2 cellular contexts compared by ENCODE assay signal in genomic region chr1:20322081-20322824, GRCh38.
TF ChIP-seq lines count a peak whose summit lies in the region.

No MANE protein-coding gene starts in this region.

TF ChIP-seq in IMR-90, 13 proteins besides CTCF, POLR2A, EP300 and RAD21:
- no peak for TF ChIP-seq USF2 (IDR thresholded peaks at IDR 0.05; ENCODE audit: low read depth, low read length)
- TF ChIP-seq NFE2L2 (IDR thresholded peaks at IDR 0.05; ENCODE audit: low read depth, low read length): no peak
- no peak for TF ChIP-seq MXI1 (IDR thresholded peaks at IDR 0.05; ENCODE audit: borderline replicate concordance, low read depth, low read length)
- no peak for TF ChIP-seq RFX5 (IDR thresholded peaks at IDR 0.05; ENCODE audit: low read depth, low read length)
- no peak for TF ChIP-seq MAZ (IDR thresholded peaks at IDR 0.05; ENCODE audit: borderline replicate concordance, low read depth, low read length)
- TF ChIP-seq MAFK (IDR thresholded peaks at IDR 0.05; ENCODE audit: low read depth, low read length): no peak
- TF ChIP-seq CHD1 (IDR thresholded peaks at IDR 0.05; ENCODE audit: low read depth, low read length): no peak
- TF ChIP-seq RCOR1 (IDR thresholded peaks at IDR 0.05; ENCODE audit: insufficient replicate concordance, low read length): no peak
- no peak for TF ChIP-seq FOS (IDR thresholded peaks at IDR 0.05; ENCODE audit: low read depth, low read length)
- no peak for TF ChIP-seq CEBPB (IDR thresholded peaks at IDR 0.05; ENCODE audit: low read depth, low read length)
- no peak for TF ChIP-seq BHLHE40 (IDR thresholded peaks at IDR 0.05; ENCODE audit: low read depth, low read length)
- no peak for TF ChIP-seq SMC3 (IDR thresholded peaks at IDR 0.05; ENCODE audit: low read depth, low read length)
- TF ChIP-seq ELK1 (IDR thresholded peaks at IDR 0.05; ENCODE audit: borderline replicate concordance, low read depth, low read length): no peak

TF ChIP-seq in H1, 55 proteins besides CTCF, POLR2A, EP300 and RAD21:
- no peak for TF ChIP-seq SP4 (IDR thresholded peaks at IDR 0.05; ENCODE audit: low read length)
- TF ChIP-seq KDM4A (IDR thresholded peaks at IDR 0.05; ENCODE audit: low read depth, low read length, severe bottlenecking): no peak
- TF ChIP-seq POLR2AphosphoS5 (IDR thresholded peaks at IDR 0.05; ENCODE audit: low read depth, low read length): no peak
- no peak for TF ChIP-seq CBX8 (IDR thresholded peaks at IDR 0.05; ENCODE audit: borderline replicate concordance, low read depth, low read length)
- TF ChIP-seq JUND (IDR thresholded peaks at IDR 0.05; ENCODE audit: low read length): no peak
- no peak for TF ChIP-seq HDAC2 (IDR thresholded peaks at IDR 0.05; ENCODE audit: borderline replicate concordance in 1 of 2, low read depth in 2 of 2, low read length in 2 of 2)
- TF ChIP-seq SAP30 (IDR thresholded peaks at IDR 0.05; ENCODE audit: insufficient read depth, insufficient replicate concordance, low read length): no peak
- no peak for TF ChIP-seq CREB1 (IDR thresholded peaks at IDR 0.05)
- TF ChIP-seq CHD2 (IDR thresholded peaks at IDR 0.05; ENCODE audit: low read length): no peak
- no peak for TF ChIP-seq TBP (IDR thresholded peaks at IDR 0.05; ENCODE audit: low read depth, low read length)
- TF ChIP-seq MAX (IDR thresholded peaks at IDR 0.05): no peak
- TF ChIP-seq RFX5 (IDR thresholded peaks at IDR 0.05; ENCODE audit: borderline replicate concordance, low read depth, low read length): no peak
- TF ChIP-seq ATF2 (IDR thresholded peaks at IDR 0.05; ENCODE audit: low read length): no peak
TF ChIP-seq in H1: peak in this region for 0.
